In genomic region chr2:235937526-235937925, GRCh38 we compare ENCODE assay signal across 28 cellular contexts.
"Had no signal": no experiment of that assay in that cellular context is flagged by ENCODE, and none has a peak within 500 bp of the region (broad histone marks: within the 10 kb centered on the region; RNA-seq: fewer than 3 reads in every experiment).

No MANE protein-coding gene starts in this region.

- H3K9me3 Mint-ChIP-seq: activated CD4-positive, alpha-beta T cell treated with anti-CD3 and anti-CD28 coated beads, Interleukin-2, amount 10 ng/mL, durations not matched to agents 24 days and 14 days had no signal

- H3K4me3 Mint-ChIP-seq: activated CD4-positive, alpha-beta T cell treated with anti-CD3 and anti-CD28 coated beads, Interleukin-2, amount 10 ng/mL, durations not matched to agents 24 days and 14 days; activated CD8-positive, alpha-beta T cell treated with anti-CD3 and anti-CD28 coated beads for 36 hours; activated naive CD8-positive, alpha-beta T cell treated with anti-CD3 and anti-CD28 coated beads for 36 hours; activated T-cell treated with anti-CD3 and anti-CD28 coated beads, Interleukin-2, amount 50 U/mL, for 24 hours; T-helper 1 cell treated with Interleukin-12 subunit alpha and Interleukin-12 subunit beta and Interleukin-4 antibody, amounts not matched to agents 30 μg/mL and 1 μg/mL, for 36 hours; T-helper 2 cell treated with Interferon-gamma antibody and Interleukin-4, amounts not matched to agents 5 μg/mL and 100 μg/mL, for 36 hours had no signal

- DNase-seq: activated CD4-positive, alpha-beta T cell treated with anti-CD3 and anti-CD28 coated beads, Interleukin-2, amount 10 ng/mL, durations not matched to agents 24 days and 14 days; activated CD4-positive, alpha-beta T cell treated with anti-CD3 and anti-CD28 coated beads, Interleukin-2, amount 50 U/mL, for 4 hours; activated CD8-positive, alpha-beta T cell treated with anti-CD3 and anti-CD28 coated beads for 36 hours; activated naive CD4-positive, alpha-beta T cell treated with anti-CD3 and anti-CD28 coated beads, Interleukin-2, amount 50 U/mL, for 16 hours; activated naive CD8-positive, alpha-beta T cell treated with anti-CD3 and anti-CD28 coated beads for 36 hours; activated T-cell treated with anti-CD3 and anti-CD28 coated beads, Interleukin-2, amount 50 U/mL, for 24 hours; amniotic stem cell; aorta; brain microvascular endothelial cell; central memory CD4-positive, alpha-beta T cell; Kasumi-1; KG1; MG63; NCI-H1048; NCI-H1105 treated with DMSO at 0.1 percent for 48 hours; NCI-H1436; NCI-H1694; NCI-H1930; NCI-H2081 treated with DMSO at 0.1 percent for 48 hours; NCI-H510A; NCI-H526; NCI-H748 treated with DMSO at 0.1 percent for 48 hours; SHP77 treated with DMSO at 0.1 percent for 48 hours; SK-N-SH had no signal

- H3K27ac ChIP-seq: brain microvascular endothelial cell, SJSA1 had no signal

- ATAC-seq: activated CD8-positive, alpha-beta T cell treated with anti-CD3 and anti-CD28 coated beads for 36 hours had no signal

- H3K27ac Mint-ChIP-seq: activated CD4-positive, alpha-beta T cell treated with anti-CD3 and anti-CD28 coated beads, Interleukin-2, amount 10 ng/mL, durations not matched to agents 24 days and 14 days; activated CD8-positive, alpha-beta T cell treated with anti-CD3 and anti-CD28 coated beads for 36 hours; activated naive CD8-positive, alpha-beta T cell treated with anti-CD3 and anti-CD28 coated beads for 36 hours; activated T-cell treated with anti-CD3 and anti-CD28 coated beads, Interleukin-2, amount 50 U/mL, for 24 hours; activated T-helper 2 cell treated with anti-CD3 and anti-CD28 coated beads, Interferon-gamma antibody, Interleukin-2, Interleukin-4, amounts not matched to agents 10 μg/mL and 5 μg/mL and 100 μg/mL, durations not matched to agents 14 hours and 24 hours and 36 hours; T-helper 1 cell treated with Interleukin-12 subunit alpha and Interleukin-12 subunit beta and Interleukin-4 antibody, amounts not matched to agents 30 μg/mL and 1 μg/mL, for 36 hours; T-helper 2 cell treated with Interferon-gamma antibody and Interleukin-4, amounts not matched to agents 5 μg/mL and 100 μg/mL, for 36 hours had no signal

- H3K4me1 Mint-ChIP-seq: activated CD4-positive, alpha-beta T cell treated with anti-CD3 and anti-CD28 coated beads, Interleukin-2, amount 10 ng/mL, durations not matched to agents 24 days and 14 days; activated naive CD8-positive, alpha-beta T cell treated with anti-CD3 and anti-CD28 coated beads for 36 hours had no signal

- H3K36me3 Mint-ChIP-seq: activated naive CD8-positive, alpha-beta T cell treated with anti-CD3 and anti-CD28 coated beads for 36 hours had no signal

- H3K9me3 ChIP-seq: MG63, SJSA1, SK-N-SH had no signal

- H3K36me3 ChIP-seq: brain microvascular endothelial cell, MG63 had no signal

- H3K4me3 ChIP-seq: MG63, SJSA1 had no signal

- H3K27me3 Mint-ChIP-seq: activated CD4-positive, alpha-beta T cell treated with anti-CD3 and anti-CD28 coated beads, Interleukin-2, amount 10 ng/mL, durations not matched to agents 24 days and 14 days had no signal

- H3K27me3 ChIP-seq: brain microvascular endothelial cell, MG63, SJSA1 had no signal
